In the genomic region with DNA sequence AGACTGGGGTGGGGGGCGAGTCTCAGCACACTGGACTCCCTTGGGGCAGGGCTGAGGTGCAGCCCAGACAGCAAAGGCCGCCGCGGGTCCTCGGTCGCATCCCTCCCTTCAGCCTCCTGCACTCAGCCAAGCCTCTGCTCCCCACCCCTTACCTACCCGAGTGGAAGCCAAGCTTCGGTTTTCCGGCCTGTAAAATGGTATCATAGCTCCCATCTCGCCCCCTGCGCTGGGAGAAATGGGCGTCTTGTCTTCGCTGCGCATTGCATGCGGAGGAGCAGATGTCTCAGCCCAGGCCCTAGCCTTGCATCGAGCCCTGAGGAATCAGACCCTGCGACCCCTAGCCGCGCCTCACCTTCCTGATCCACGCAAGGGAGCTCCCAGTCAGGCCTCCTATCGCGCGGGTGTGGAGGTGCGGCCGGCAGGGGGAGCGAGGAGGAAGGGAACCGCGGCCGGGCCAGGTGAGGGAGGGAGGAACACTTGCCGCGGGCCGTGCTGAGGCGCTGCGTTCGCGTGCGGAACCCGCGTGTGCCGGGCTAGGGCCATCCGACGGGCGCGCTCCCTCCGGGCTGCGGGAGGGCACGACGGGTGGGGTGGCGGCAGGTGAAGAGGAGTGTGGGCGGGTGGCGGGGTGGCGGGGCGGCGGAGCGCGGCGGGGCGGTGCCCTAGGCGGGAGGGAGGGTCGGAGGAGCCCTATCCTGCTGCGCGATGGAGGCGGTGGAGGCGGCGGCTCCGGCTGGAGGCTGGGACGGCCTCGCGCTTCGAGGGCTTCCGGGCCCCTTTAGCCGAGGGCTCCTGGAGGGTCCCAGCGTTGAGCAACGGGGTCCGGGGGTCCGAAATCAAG, we compare ENCODE assay signal across 2 cellular contexts.
TF ChIP-seq lines count a peak whose summit lies in the region.

No MANE protein-coding gene starts in this region.

TF ChIP-seq in K562, 482 proteins besides CTCF, POLR2A, EP300 and RAD21 (continued from another document and continues in another):
- TF ChIP-seq, protein P1, sequence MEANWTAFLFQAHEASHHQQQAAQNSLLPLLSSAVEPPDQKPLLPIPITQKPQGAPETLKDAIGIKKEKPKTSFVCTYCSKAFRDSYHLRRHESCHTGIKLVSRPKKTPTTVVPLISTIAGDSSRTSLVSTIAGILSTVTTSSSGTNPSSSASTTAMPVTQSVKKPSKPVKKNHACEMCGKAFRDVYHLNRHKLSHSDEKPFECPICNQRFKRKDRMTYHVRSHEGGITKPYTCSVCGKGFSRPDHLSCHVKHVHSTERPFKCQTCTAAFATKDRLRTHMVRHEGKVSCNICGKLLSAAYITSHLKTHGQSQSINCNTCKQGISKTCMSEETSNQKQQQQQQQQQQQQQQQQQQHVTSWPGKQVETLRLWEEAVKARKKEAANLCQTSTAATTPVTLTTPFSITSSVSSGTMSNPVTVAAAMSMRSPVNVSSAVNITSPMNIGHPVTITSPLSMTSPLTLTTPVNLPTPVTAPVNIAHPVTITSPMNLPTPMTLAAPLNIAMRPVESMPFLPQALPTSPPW (CRISPR knock-in tag; IDR thresholded peaks at IDR 0.05), result peak; percentile 91
- TF ChIP-seq EWSR1 (IDR thresholded peaks at IDR 0.05; ENCODE audit: borderline replicate concordance, low read depth, partially characterized antibody) (no peak), GABPB2 (CRISPR knock-in tag; conservative IDR thresholded peaks at IDR 0.05) (no peak), FOXA3 (CRISPR knock-in tag; conservative IDR thresholded peaks at IDR 0.05 in 1 of 2, IDR thresholded peaks at IDR 0.05 in 1 of 2) (no peak), BRD4 (IDR thresholded peaks at IDR 0.05) (no peak; the same call in 1 of the 2 replicates), ZNF124 (CRISPR knock-in tag; IDR thresholded peaks at IDR 0.05) (no peak), PRPF4 (IDR thresholded peaks at IDR 0.05; ENCODE audit: insufficient read depth, low read depth, low read length, poor library complexity, severe bottlenecking) (no peak), ZNF224 (CRISPR knock-in tag; IDR thresholded peaks at IDR 0.05) (no peak), ZNF253 (CRISPR knock-in tag; conservative IDR thresholded peaks at IDR 0.05) (no peak), DNMT1 (IDR thresholded peaks at IDR 0.05) (no peak), GATAD2B (IDR thresholded peaks at IDR 0.05; ENCODE audit: borderline replicate concordance) (no peak), FOXM1 (IDR thresholded peaks at IDR 0.05; ENCODE audit: low read depth) (no peak), FOXM1 (CRISPR knock-in tag; IDR thresholded peaks at IDR 0.05; ENCODE audit: low read depth) (no peak), FOXA1 (IDR thresholded peaks at IDR 0.05; ENCODE audit: borderline replicate concordance) (no peak)
- TF ChIP-seq, protein P2, sequence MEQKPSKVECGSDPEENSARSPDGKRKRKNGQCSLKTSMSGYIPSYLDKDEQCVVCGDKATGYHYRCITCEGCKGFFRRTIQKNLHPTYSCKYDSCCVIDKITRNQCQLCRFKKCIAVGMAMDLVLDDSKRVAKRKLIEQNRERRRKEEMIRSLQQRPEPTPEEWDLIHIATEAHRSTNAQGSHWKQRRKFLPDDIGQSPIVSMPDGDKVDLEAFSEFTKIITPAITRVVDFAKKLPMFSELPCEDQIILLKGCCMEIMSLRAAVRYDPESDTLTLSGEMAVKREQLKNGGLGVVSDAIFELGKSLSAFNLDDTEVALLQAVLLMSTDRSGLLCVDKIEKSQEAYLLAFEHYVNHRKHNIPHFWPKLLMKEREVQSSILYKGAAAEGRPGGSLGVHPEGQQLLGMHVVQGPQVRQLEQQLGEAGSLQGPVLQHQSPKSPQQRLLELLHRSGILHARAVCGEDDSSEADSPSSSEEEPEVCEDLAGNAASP (IDR thresholded peaks at IDR 0.05), result no peak
- TF ChIP-seq, protein P3, sequence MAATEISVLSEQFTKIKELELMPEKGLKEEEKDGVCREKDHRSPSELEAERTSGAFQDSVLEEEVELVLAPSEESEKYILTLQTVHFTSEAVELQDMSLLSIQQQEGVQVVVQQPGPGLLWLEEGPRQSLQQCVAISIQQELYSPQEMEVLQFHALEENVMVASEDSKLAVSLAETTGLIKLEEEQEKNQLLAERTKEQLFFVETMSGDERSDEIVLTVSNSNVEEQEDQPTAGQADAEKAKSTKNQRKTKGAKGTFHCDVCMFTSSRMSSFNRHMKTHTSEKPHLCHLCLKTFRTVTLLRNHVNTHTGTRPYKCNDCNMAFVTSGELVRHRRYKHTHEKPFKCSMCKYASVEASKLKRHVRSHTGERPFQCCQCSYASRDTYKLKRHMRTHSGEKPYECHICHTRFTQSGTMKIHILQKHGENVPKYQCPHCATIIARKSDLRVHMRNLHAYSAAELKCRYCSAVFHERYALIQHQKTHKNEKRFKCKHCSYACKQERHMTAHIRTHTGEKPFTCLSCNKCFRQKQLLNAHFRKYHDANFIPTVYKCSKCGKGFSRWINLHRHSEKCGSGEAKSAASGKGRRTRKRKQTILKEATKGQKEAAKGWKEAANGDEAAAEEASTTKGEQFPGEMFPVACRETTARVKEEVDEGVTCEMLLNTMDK (IDR thresholded peaks at IDR 0.05; ENCODE audit: borderline replicate concordance, insufficient read depth, low read depth, low read length, poor library complexity, severe bottlenecking), result peak; percentile 81
- TF ChIP-seq, protein P4, sequence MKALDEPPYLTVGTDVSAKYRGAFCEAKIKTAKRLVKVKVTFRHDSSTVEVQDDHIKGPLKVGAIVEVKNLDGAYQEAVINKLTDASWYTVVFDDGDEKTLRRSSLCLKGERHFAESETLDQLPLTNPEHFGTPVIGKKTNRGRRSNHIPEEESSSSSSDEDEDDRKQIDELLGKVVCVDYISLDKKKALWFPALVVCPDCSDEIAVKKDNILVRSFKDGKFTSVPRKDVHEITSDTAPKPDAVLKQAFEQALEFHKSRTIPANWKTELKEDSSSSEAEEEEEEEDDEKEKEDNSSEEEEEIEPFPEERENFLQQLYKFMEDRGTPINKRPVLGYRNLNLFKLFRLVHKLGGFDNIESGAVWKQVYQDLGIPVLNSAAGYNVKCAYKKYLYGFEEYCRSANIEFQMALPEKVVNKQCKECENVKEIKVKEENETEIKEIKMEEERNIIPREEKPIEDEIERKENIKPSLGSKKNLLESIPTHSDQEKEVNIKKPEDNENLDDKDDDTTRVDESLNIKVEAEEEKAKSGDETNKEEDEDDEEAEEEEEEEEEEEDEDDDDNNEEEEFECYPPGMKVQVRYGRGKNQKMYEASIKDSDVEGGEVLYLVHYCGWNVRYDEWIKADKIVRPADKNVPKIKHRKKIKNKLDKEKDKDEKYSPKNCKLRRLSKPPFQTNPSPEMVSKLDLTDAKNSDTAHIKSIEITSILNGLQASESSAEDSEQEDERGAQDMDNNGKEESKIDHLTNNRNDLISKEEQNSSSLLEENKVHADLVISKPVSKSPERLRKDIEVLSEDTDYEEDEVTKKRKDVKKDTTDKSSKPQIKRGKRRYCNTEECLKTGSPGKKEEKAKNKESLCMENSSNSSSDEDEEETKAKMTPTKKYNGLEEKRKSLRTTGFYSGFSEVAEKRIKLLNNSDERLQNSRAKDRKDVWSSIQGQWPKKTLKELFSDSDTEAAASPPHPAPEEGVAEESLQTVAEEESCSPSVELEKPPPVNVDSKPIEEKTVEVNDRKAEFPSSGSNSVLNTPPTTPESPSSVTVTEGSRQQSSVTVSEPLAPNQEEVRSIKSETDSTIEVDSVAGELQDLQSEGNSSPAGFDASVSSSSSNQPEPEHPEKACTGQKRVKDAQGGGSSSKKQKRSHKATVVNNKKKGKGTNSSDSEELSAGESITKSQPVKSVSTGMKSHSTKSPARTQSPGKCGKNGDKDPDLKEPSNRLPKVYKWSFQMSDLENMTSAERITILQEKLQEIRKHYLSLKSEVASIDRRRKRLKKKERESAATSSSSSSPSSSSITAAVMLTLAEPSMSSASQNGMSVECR (CRISPR knock-in tag; IDR thresholded peaks at IDR 0.05), result no peak

TF ChIP-seq in HepG2, 621 proteins besides CTCF, POLR2A, EP300 and RAD21 (continued from another document and continues in another):
- TF ChIP-seq, protein P5, sequence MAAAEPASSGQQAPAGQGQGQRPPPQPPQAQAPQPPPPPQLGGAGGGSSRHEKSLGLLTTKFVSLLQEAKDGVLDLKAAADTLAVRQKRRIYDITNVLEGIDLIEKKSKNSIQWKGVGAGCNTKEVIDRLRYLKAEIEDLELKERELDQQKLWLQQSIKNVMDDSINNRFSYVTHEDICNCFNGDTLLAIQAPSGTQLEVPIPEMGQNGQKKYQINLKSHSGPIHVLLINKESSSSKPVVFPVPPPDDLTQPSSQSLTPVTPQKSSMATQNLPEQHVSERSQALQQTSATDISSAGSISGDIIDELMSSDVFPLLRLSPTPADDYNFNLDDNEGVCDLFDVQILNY (CRISPR knock-in tag; conservative IDR thresholded peaks at IDR 0.05), result no peak
- TF ChIP-seq MTA1 (CRISPR knock-in tag; IDR thresholded peaks at IDR 0.05; ENCODE audit: borderline replicate concordance) (no peak), POLR2AphosphoS5 (IDR thresholded peaks at IDR 0.05; ENCODE audit: low read depth, low read length) (no peak), TBX3 (IDR thresholded peaks at IDR 0.05; ENCODE audit: borderline replicate concordance) (no peak), MTF2 (CRISPR knock-in tag; IDR thresholded peaks at IDR 0.05; ENCODE audit: borderline replicate concordance) (peak; percentile 96; the same call in 1 of the 2 replicates), HOXA3 (CRISPR knock-in tag; IDR thresholded peaks at IDR 0.05) (no peak), ZNF781 (CRISPR knock-in tag; IDR thresholded peaks at IDR 0.05; ENCODE audit: borderline replicate concordance, not compliant biosample characterization) (no peak)
- TF ChIP-seq, protein P6, sequence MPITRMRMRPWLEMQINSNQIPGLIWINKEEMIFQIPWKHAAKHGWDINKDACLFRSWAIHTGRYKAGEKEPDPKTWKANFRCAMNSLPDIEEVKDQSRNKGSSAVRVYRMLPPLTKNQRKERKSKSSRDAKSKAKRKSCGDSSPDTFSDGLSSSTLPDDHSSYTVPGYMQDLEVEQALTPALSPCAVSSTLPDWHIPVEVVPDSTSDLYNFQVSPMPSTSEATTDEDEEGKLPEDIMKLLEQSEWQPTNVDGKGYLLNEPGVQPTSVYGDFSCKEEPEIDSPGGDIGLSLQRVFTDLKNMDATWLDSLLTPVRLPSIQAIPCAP (CRISPR knock-in tag; IDR thresholded peaks at IDR 0.05; ENCODE audit: low read depth), result no peak
- TF ChIP-seq, protein P7, sequence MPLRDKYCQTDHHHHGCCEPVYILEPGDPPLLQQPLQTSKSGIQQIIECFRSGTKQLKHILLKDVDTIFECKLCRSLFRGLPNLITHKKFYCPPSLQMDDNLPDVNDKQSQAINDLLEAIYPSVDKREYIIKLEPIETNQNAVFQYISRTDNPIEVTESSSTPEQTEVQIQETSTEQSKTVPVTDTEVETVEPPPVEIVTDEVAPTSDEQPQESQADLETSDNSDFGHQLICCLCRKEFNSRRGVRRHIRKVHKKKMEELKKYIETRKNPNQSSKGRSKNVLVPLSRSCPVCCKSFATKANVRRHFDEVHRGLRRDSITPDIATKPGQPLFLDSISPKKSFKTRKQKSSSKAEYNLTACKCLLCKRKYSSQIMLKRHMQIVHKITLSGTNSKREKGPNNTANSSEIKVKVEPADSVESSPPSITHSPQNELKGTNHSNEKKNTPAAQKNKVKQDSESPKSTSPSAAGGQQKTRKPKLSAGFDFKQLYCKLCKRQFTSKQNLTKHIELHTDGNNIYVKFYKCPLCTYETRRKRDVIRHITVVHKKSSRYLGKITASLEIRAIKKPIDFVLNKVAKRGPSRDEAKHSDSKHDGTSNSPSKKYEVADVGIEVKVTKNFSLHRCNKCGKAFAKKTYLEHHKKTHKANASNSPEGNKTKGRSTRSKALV (CRISPR knock-in tag; IDR thresholded peaks at IDR 0.05), result peak; percentile 80
- TF ChIP-seq, protein P8, sequence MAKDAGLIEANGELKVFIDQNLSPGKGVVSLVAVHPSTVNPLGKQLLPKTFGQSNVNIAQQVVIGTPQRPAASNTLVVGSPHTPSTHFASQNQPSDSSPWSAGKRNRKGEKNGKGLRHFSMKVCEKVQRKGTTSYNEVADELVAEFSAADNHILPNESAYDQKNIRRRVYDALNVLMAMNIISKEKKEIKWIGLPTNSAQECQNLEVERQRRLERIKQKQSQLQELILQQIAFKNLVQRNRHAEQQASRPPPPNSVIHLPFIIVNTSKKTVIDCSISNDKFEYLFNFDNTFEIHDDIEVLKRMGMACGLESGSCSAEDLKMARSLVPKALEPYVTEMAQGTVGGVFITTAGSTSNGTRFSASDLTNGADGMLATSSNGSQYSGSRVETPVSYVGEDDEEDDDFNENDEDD (CRISPR knock-in tag; IDR thresholded peaks at IDR 0.05; ENCODE audit: borderline replicate concordance), result peak; percentile 45; the same call in 1 of the 2 replicates
- TF ChIP-seq, protein P9, sequence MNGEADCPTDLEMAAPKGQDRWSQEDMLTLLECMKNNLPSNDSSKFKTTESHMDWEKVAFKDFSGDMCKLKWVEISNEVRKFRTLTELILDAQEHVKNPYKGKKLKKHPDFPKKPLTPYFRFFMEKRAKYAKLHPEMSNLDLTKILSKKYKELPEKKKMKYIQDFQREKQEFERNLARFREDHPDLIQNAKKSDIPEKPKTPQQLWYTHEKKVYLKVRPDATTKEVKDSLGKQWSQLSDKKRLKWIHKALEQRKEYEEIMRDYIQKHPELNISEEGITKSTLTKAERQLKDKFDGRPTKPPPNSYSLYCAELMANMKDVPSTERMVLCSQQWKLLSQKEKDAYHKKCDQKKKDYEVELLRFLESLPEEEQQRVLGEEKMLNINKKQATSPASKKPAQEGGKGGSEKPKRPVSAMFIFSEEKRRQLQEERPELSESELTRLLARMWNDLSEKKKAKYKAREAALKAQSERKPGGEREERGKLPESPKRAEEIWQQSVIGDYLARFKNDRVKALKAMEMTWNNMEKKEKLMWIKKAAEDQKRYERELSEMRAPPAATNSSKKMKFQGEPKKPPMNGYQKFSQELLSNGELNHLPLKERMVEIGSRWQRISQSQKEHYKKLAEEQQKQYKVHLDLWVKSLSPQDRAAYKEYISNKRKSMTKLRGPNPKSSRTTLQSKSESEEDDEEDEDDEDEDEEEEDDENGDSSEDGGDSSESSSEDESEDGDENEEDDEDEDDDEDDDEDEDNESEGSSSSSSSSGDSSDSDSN (CRISPR knock-in tag; IDR thresholded peaks at IDR 0.05), result peak; percentile 67; the same call in 1 of the 2 replicates
- TF ChIP-seq, protein P10, sequence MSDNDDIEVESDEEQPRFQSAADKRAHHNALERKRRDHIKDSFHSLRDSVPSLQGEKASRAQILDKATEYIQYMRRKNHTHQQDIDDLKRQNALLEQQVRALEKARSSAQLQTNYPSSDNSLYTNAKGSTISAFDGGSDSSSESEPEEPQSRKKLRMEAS (IDR thresholded peaks at IDR 0.05), result peak; percentile 54; the same call in 1 of the 2 replicates
- TF ChIP-seq, protein P11, sequence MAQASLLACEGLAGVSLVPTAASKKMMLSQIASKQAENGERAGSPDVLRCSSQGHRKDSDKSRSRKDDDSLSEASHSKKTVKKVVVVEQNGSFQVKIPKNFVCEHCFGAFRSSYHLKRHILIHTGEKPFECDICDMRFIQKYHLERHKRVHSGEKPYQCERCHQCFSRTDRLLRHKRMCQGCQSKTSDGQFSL (CRISPR knock-in tag; IDR thresholded peaks at IDR 0.05), result peak; percentile 53; the same call in 1 of the 2 replicates
- TF ChIP-seq, protein P12, sequence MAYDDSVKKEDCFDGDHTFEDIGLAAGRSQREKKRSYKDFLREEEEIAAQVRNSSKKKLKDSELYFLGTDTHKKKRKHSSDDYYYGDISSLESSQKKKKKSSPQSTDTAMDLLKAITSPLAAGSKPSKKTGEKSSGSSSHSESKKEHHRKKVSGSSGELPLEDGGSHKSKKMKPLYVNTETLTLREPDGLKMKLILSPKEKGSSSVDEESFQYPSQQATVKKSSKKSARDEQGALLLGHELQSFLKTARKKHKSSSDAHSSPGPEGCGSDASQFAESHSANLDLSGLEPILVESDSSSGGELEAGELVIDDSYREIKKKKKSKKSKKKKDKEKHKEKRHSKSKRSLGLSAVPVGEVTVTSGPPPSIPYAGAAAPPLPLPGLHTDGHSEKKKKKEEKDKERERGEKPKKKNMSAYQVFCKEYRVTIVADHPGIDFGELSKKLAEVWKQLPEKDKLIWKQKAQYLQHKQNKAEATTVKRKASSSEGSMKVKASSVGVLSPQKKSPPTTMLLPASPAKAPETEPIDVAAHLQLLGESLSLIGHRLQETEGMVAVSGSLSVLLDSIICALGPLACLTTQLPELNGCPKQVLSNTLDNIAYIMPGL (CRISPR knock-in tag; IDR thresholded peaks at IDR 0.05; ENCODE audit: borderline replicate concordance in 1 of 2, low read depth in 1 of 2), result peak in 1 of 2 experiments; percentile 33; a peak in 1 of 4 replicates
